1 cellular context compared by ENCODE assay signal in the genomic region with DNA sequence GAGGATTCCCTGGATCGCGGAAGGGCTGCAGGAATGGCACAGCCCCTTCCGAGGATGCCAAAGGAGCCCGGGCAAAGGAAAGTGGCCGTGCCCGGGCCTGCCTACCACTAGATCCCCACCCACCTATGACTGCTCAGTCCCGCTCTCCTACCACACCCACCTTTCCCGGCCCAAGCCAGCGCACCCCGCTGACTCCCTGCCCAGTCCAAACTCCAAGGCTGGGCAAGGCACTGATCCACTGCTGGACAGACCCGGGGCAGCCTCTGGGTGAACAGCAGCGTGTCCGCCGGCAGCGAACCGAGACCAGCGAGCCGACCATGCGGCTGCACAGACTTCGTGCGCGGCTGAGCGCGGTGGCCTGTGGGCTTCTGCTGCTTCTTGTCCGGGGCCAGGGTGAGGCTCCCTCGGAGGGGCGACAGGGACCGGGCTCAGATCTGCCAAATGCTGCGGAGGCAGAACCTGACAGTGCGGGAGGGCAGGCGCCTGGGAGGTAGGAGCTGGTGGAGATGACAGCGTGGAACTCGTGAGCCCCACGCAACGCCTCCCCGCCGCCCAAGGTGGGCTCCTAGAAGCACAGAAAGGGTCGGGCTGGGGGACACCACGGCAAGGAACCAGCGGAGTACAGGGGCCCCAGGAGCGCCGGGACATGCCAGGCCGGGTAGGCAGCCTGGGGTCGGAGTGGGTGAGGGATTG.
TF ChIP-seq lines count a peak whose summit lies in the region.

A gene with protein sequence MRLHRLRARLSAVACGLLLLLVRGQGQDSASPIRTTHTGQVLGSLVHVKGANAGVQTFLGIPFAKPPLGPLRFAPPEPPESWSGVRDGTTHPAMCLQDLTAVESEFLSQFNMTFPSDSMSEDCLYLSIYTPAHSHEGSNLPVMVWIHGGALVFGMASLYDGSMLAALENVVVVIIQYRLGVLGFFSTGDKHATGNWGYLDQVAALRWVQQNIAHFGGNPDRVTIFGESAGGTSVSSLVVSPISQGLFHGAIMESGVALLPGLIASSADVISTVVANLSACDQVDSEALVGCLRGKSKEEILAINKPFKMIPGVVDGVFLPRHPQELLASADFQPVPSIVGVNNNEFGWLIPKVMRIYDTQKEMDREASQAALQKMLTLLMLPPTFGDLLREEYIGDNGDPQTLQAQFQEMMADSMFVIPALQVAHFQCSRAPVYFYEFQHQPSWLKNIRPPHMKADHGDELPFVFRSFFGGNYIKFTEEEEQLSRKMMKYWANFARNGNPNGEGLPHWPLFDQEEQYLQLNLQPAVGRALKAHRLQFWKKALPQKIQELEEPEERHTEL (plus strand): TSS at position 198 of the 693 bp plus-strand sequence. CDS start 120 bp downstream, at position 318.

TF ChIP-seq in HepG2, 621 proteins besides CTCF, POLR2A, EP300 and RAD21 (continued from another document and continues in another):
- TF ChIP-seq, protein P1, sequence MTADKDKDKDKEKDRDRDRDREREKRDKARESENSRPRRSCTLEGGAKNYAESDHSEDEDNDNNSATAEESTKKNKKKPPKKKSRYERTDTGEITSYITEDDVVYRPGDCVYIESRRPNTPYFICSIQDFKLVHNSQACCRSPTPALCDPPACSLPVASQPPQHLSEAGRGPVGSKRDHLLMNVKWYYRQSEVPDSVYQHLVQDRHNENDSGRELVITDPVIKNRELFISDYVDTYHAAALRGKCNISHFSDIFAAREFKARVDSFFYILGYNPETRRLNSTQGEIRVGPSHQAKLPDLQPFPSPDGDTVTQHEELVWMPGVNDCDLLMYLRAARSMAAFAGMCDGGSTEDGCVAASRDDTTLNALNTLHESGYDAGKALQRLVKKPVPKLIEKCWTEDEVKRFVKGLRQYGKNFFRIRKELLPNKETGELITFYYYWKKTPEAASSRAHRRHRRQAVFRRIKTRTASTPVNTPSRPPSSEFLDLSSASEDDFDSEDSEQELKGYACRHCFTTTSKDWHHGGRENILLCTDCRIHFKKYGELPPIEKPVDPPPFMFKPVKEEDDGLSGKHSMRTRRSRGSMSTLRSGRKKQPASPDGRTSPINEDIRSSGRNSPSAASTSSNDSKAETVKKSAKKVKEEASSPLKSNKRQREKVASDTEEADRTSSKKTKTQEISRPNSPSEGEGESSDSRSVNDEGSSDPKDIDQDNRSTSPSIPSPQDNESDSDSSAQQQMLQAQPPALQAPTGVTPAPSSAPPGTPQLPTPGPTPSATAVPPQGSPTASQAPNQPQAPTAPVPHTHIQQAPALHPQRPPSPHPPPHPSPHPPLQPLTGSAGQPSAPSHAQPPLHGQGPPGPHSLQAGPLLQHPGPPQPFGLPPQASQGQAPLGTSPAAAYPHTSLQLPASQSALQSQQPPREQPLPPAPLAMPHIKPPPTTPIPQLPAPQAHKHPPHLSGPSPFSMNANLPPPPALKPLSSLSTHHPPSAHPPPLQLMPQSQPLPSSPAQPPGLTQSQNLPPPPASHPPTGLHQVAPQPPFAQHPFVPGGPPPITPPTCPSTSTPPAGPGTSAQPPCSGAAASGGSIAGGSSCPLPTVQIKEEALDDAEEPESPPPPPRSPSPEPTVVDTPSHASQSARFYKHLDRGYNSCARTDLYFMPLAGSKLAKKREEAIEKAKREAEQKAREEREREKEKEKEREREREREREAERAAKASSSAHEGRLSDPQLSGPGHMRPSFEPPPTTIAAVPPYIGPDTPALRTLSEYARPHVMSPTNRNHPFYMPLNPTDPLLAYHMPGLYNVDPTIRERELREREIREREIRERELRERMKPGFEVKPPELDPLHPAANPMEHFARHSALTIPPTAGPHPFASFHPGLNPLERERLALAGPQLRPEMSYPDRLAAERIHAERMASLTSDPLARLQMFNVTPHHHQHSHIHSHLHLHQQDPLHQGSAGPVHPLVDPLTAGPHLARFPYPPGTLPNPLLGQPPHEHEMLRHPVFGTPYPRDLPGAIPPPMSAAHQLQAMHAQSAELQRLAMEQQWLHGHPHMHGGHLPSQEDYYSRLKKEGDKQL (CRISPR knock-in tag; IDR thresholded peaks at IDR 0.05; ENCODE audit: low read depth) = peak; percentile 18; the same call in 1 of the 2 replicates
- TF ChIP-seq ELF1 (CRISPR knock-in tag; IDR thresholded peaks at IDR 0.05) = no peak
- no peak for TF ChIP-seq ZNF549 (CRISPR knock-in tag; IDR thresholded peaks at IDR 0.05)
- no peak for TF ChIP-seq ZKSCAN1 (IDR thresholded peaks at IDR 0.05; ENCODE audit: low read length)
- TF ChIP-seq PRPF4 (IDR thresholded peaks at IDR 0.05; ENCODE audit: low read depth, low read length, poor library complexity, severe bottlenecking) = no peak
- TF ChIP-seq, protein P2, sequence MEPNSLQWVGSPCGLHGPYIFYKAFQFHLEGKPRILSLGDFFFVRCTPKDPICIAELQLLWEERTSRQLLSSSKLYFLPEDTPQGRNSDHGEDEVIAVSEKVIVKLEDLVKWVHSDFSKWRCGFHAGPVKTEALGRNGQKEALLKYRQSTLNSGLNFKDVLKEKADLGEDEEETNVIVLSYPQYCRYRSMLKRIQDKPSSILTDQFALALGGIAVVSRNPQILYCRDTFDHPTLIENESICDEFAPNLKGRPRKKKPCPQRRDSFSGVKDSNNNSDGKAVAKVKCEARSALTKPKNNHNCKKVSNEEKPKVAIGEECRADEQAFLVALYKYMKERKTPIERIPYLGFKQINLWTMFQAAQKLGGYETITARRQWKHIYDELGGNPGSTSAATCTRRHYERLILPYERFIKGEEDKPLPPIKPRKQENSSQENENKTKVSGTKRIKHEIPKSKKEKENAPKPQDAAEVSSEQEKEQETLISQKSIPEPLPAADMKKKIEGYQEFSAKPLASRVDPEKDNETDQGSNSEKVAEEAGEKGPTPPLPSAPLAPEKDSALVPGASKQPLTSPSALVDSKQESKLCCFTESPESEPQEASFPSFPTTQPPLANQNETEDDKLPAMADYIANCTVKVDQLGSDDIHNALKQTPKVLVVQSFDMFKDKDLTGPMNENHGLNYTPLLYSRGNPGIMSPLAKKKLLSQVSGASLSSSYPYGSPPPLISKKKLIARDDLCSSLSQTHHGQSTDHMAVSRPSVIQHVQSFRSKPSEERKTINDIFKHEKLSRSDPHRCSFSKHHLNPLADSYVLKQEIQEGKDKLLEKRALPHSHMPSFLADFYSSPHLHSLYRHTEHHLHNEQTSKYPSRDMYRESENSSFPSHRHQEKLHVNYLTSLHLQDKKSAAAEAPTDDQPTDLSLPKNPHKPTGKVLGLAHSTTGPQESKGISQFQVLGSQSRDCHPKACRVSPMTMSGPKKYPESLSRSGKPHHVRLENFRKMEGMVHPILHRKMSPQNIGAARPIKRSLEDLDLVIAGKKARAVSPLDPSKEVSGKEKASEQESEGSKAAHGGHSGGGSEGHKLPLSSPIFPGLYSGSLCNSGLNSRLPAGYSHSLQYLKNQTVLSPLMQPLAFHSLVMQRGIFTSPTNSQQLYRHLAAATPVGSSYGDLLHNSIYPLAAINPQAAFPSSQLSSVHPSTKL (CRISPR knock-in tag; IDR thresholded peaks at IDR 0.05) = peak; percentile 63
- peak; percentile 51 for TF ChIP-seq HOXD1 (CRISPR knock-in tag; IDR thresholded peaks at IDR 0.05)
- TF ChIP-seq HOXA9 (CRISPR knock-in tag; IDR thresholded peaks at IDR 0.05; ENCODE audit: borderline replicate concordance) = peak; percentile 75; the same call in 1 of the 2 replicates
- no peak for TF ChIP-seq THYN1 (CRISPR knock-in tag; IDR thresholded peaks at IDR 0.05; ENCODE audit: borderline replicate concordance, low read depth)
- TF ChIP-seq NFRKB (IDR thresholded peaks at IDR 0.05) = no peak
- TF ChIP-seq SP4 (CRISPR knock-in tag; IDR thresholded peaks at IDR 0.05) = peak; percentile 72; the same call in 1 of the 2 replicates
- 0 out of 2 replicates have a peak, but pooled peaks have one; percentile 80 for TF ChIP-seq XBP1 (CRISPR knock-in tag; IDR thresholded peaks at IDR 0.05)
- TF ChIP-seq SNAPC2 (CRISPR knock-in tag; IDR thresholded peaks at IDR 0.05) = peak; percentile 60; the same call in 1 of the 2 replicates
- TF ChIP-seq HDAC2 (CRISPR knock-in tag; IDR thresholded peaks at IDR 0.05) = peak; percentile 81
- TF ChIP-seq ZNF10 (CRISPR knock-in tag; IDR thresholded peaks at IDR 0.05; ENCODE audit: borderline replicate concordance, low read depth) = no peak
- TF ChIP-seq, protein P3, sequence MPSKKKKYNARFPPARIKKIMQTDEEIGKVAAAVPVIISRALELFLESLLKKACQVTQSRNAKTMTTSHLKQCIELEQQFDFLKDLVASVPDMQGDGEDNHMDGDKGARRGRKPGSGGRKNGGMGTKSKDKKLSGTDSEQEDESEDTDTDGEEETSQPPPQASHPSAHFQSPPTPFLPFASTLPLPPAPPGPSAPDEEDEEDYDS (CRISPR knock-in tag; IDR thresholded peaks at IDR 0.05) = peak; percentile 77
- peak; percentile 29 for TF ChIP-seq YY1 (IDR thresholded peaks at IDR 0.05; ENCODE audit: insufficient read depth, insufficient replicate concordance, low read depth, low read length)
- TF ChIP-seq YEATS2 (CRISPR knock-in tag; IDR thresholded peaks at IDR 0.05; ENCODE audit: borderline replicate concordance) = peak; percentile 71; the same call in 1 of the 2 replicates
- TF ChIP-seq ZNF577 (CRISPR knock-in tag; IDR thresholded peaks at IDR 0.05; ENCODE audit: borderline replicate concordance, low read depth) = no peak
- TF ChIP-seq ARHGAP35 (CRISPR knock-in tag; IDR thresholded peaks at IDR 0.05; ENCODE audit: borderline replicate concordance) = no peak
- TF ChIP-seq, protein P4, sequence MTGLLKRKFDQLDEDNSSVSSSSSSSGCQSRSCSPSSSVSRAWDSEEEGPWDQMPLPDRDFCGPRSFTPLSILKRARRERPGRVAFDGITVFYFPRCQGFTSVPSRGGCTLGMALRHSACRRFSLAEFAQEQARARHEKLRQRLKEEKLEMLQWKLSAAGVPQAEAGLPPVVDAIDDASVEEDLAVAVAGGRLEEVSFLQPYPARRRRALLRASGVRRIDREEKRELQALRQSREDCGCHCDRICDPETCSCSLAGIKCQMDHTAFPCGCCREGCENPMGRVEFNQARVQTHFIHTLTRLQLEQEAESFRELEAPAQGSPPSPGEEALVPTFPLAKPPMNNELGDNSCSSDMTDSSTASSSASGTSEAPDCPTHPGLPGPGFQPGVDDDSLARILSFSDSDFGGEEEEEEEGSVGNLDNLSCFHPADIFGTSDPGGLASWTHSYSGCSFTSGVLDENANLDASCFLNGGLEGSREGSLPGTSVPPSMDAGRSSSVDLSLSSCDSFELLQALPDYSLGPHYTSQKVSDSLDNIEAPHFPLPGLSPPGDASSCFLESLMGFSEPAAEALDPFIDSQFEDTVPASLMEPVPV (CRISPR knock-in tag; IDR thresholded peaks at IDR 0.05) = peak; percentile 86
- TF ChIP-seq KDM3A (CRISPR knock-in tag; IDR thresholded peaks at IDR 0.05; ENCODE audit: low read depth) = peak; percentile 40; the same call in 1 of the 2 replicates
- TF ChIP-seq ZNF556 (CRISPR knock-in tag; IDR thresholded peaks at IDR 0.05; ENCODE audit: borderline replicate concordance) = peak; percentile 19; the same call in 1 of the 2 replicates
- peak; percentile 73 for TF ChIP-seq ZSCAN21 (CRISPR knock-in tag; IDR thresholded peaks at IDR 0.05; ENCODE audit: borderline replicate concordance)
- TF ChIP-seq GLI4 (CRISPR knock-in tag; IDR thresholded peaks at IDR 0.05; ENCODE audit: borderline replicate concordance) = no peak
- TF ChIP-seq RCOR2 (CRISPR knock-in tag; IDR thresholded peaks at IDR 0.05) = no peak
- TF ChIP-seq POLR2AphosphoS5 (IDR thresholded peaks at IDR 0.05; ENCODE audit: low read depth, low read length) = peak; percentile 85
- no peak; the same call in 1 of the 2 replicates for TF ChIP-seq ZMYM4 (CRISPR knock-in tag; IDR thresholded peaks at IDR 0.05)
- peak; percentile 33; the same call in 1 of the 2 replicates for TF ChIP-seq NR2C2 (CRISPR knock-in tag; IDR thresholded peaks at IDR 0.05; ENCODE audit: borderline replicate concordance)
- TF ChIP-seq HHEX (CRISPR knock-in tag; IDR thresholded peaks at IDR 0.05) = no peak
- peak; percentile 80 for TF ChIP-seq HIVEP1 (CRISPR knock-in tag; IDR thresholded peaks at IDR 0.05)
- TF ChIP-seq MEIS2 (CRISPR knock-in tag; IDR thresholded peaks at IDR 0.05) = no peak
- no peak for TF ChIP-seq TBP (CRISPR knock-in tag; IDR thresholded peaks at IDR 0.05)
- TF ChIP-seq ZFP36L1 (CRISPR knock-in tag; IDR thresholded peaks at IDR 0.05) = peak; percentile 45; the same call in 1 of the 2 replicates
- TF ChIP-seq ZZZ3 (CRISPR knock-in tag; IDR thresholded peaks at IDR 0.05; ENCODE audit: borderline replicate concordance) = no peak
- TF ChIP-seq HMG20B (CRISPR knock-in tag; conservative IDR thresholded peaks at IDR 0.05) = no peak
- no peak for TF ChIP-seq ZNF496 (CRISPR knock-in tag; IDR thresholded peaks at IDR 0.05; ENCODE audit: insufficient replicate concordance)
- no peak for TF ChIP-seq NFATC3 (CRISPR knock-in tag; IDR thresholded peaks at IDR 0.05)
- TF ChIP-seq HNRNPLL (IDR thresholded peaks at IDR 0.05; ENCODE audit: low read depth, low read length, poor library complexity, severe bottlenecking) = peak; percentile 59
- TF ChIP-seq MAZ (IDR thresholded peaks at IDR 0.05; ENCODE audit: borderline replicate concordance, low read depth, low read length) = peak; percentile 66; the same call in 1 of the 2 replicates
- peak; percentile 53; the same call in 1 of the 2 replicates for TF ChIP-seq MAZ (CRISPR knock-in tag; IDR thresholded peaks at IDR 0.05; ENCODE audit: low read depth)
- no peak for TF ChIP-seq TBL1XR1 (IDR thresholded peaks at IDR 0.05; ENCODE audit: borderline replicate concordance, low read length, partially characterized antibody)
- no peak for TF ChIP-seq ZNF337 (CRISPR knock-in tag; IDR thresholded peaks at IDR 0.05; ENCODE audit: borderline replicate concordance, low read depth)
- TF ChIP-seq ZNF335 (CRISPR knock-in tag; IDR thresholded peaks at IDR 0.05) = no peak
- TF ChIP-seq SMAD9 (CRISPR knock-in tag; IDR thresholded peaks at IDR 0.05) = no peak
- TF ChIP-seq NAIF1 (CRISPR knock-in tag; IDR thresholded peaks at IDR 0.05; ENCODE audit: borderline replicate concordance) = no peak
- no peak for TF ChIP-seq ZNF329 (CRISPR knock-in tag; IDR thresholded peaks at IDR 0.05; ENCODE audit: low read depth)
- no peak for TF ChIP-seq FOXK2 (IDR thresholded peaks at IDR 0.05)
- no peak for TF ChIP-seq JUN (CRISPR knock-in tag; IDR thresholded peaks at IDR 0.05)
- TF ChIP-seq, protein P5, sequence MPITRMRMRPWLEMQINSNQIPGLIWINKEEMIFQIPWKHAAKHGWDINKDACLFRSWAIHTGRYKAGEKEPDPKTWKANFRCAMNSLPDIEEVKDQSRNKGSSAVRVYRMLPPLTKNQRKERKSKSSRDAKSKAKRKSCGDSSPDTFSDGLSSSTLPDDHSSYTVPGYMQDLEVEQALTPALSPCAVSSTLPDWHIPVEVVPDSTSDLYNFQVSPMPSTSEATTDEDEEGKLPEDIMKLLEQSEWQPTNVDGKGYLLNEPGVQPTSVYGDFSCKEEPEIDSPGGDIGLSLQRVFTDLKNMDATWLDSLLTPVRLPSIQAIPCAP (CRISPR knock-in tag; IDR thresholded peaks at IDR 0.05; ENCODE audit: low read depth) = no peak
- no peak for TF ChIP-seq EEA1 (CRISPR knock-in tag; IDR thresholded peaks at IDR 0.05; ENCODE audit: borderline replicate concordance)
- TF ChIP-seq, protein P6, sequence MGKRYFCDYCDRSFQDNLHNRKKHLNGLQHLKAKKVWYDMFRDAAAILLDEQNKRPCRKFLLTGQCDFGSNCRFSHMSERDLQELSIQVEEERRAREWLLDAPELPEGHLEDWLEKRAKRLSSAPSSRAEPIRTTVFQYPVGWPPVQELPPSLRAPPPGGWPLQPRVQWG (CRISPR knock-in tag; IDR thresholded peaks at IDR 0.05; ENCODE audit: borderline replicate concordance, low read depth) = 0 out of 2 replicates have a peak, but pooled peaks have one; percentile 38
